11 cellular contexts compared by ENCODE assay signal in the genomic region with DNA sequence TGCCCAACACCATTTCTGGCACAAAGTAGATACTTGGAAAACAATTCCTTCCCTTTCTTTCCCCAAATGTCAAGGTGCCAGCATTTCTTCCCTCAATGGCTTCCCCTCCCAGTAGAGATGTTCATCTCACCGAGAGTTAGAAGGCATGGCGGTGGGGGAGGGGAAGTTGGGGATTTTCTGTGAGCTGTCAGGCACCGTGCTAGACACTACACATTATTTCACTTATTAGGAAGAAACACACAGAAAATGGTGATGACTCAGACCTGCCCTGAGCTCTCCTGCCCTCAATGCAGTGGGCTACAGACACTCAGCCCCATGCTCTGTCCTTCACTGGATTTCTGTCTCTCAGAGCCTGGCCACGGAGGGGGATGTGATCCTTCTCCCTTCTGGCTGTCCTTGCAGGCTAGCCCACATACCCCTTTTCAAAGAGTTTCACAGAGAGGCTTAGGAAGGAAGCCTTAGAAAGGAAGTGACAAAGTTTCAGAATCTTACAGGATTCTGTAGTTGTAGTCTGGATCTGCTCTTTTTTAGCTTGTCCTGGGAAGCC. TPM values are rescaled to one million over a fixed set of nuclear protein-coding genes. Genes with fewer than 3 reads are reported as not detected.
DNase-seq lines count a peak whose midpoint lies in the region; ATAC-seq lines count a peak whose summit lies in the region.
"Had no signal": no experiment of that assay in that cellular context is flagged by ENCODE, and none has a peak within 500 bp of the region (broad histone marks: within the 10 kb centered on the region; RNA-seq: fewer than 3 reads in every experiment).

No MANE protein-coding gene starts in this region.

- CTCF ChIA-PET in activated naive CD4-positive, alpha-beta T cell treated with anti-CD3 and anti-CD28 coated beads for 36 hours (lab: Charles Lee), result interaction anchor here (0.6 to 1.3 kb wide), 2 partner anchors 21 to 239 kb away, joined by 4 to 5 read pairs; no protein-coding TSS in a partner anchor

- H3K27me3 Mint-ChIP-seq in activated naive CD4-positive, alpha-beta T cell treated with anti-CD3 and anti-CD28 coated beads for 36 hours (ENCODE audit: low read depth), result no peaks in the 10 kb centered on the region
- no peaks in the 10 kb centered on the region for H3K27me3 Mint-ChIP-seq in stimulated activated naive CD8-positive, alpha-beta T cell treated with anti-CD3 and anti-CD28 coated beads, Interleukin-15, Interleukin-2, amounts not matched to agents 100 ng/mL and 50 ng/mL, for 24 hours
- H3K27me3 Mint-ChIP-seq: activated naive CD4-positive, alpha-beta T cell treated with anti-CD3 and anti-CD28 coated beads, Interleukin-2, amount 50 U/mL, for 24 hours had no signal

- no peak for ATAC-seq in HG03280 (IDR thresholded peaks at IDR 0.05; ENCODE audit: unreplicated experiment)
- no peak for ATAC-seq in HG03175 (IDR thresholded peaks at IDR 0.05; ENCODE audit: unreplicated experiment)

- H3K36me3 Mint-ChIP-seq in activated naive CD4-positive, alpha-beta T cell treated with anti-CD3 and anti-CD28 coated beads for 36 hours (ENCODE audit: low read depth), result no peaks in the 10 kb centered on the region
- H3K36me3 Mint-ChIP-seq in stimulated activated naive CD8-positive, alpha-beta T cell treated with anti-CD3 and anti-CD28 coated beads, Interleukin-15, Interleukin-2, amounts not matched to agents 100 ng/mL and 50 ng/mL, for 24 hours (ENCODE audit: low read depth), result no peaks in the 10 kb centered on the region
- H3K36me3 Mint-ChIP-seq: activated naive CD4-positive, alpha-beta T cell treated with anti-CD3 and anti-CD28 coated beads, Interleukin-2, amount 50 U/mL, for 24 hours had no signal

- H3K4me3 Mint-ChIP-seq in activated naive CD4-positive, alpha-beta T cell treated with anti-CD3 and anti-CD28 coated beads for 36 hours, result no peak overlapping the region
- peak overlapping the region; percentile 52 for H3K4me3 Mint-ChIP-seq in stimulated activated naive CD8-positive, alpha-beta T cell treated with anti-CD3 and anti-CD28 coated beads, Interleukin-15, Interleukin-2, amounts not matched to agents 100 ng/mL and 50 ng/mL, for 24 hours
- H3K4me3 Mint-ChIP-seq: activated naive CD4-positive, alpha-beta T cell treated with anti-CD3 and anti-CD28 coated beads, Interleukin-2, amount 50 U/mL, for 24 hours had no signal

- no peaks in the 10 kb centered on the region for H3K9me3 Mint-ChIP-seq in activated naive CD4-positive, alpha-beta T cell treated with anti-CD3 and anti-CD28 coated beads for 36 hours
- no peaks in the 10 kb centered on the region for H3K9me3 Mint-ChIP-seq in stimulated activated naive CD8-positive, alpha-beta T cell treated with anti-CD3 and anti-CD28 coated beads, Interleukin-15, Interleukin-2, amounts not matched to agents 100 ng/mL and 50 ng/mL, for 24 hours
- H3K9me3 Mint-ChIP-seq: activated naive CD4-positive, alpha-beta T cell treated with anti-CD3 and anti-CD28 coated beads, Interleukin-2, amount 50 U/mL, for 24 hours had no signal

- H3K4me1 Mint-ChIP-seq in activated naive CD4-positive, alpha-beta T cell treated with anti-CD3 and anti-CD28 coated beads for 36 hours (ENCODE audit: low read depth), result peaks cover 23% of the 10 kb centered on the region
- peaks cover 85% of the 10 kb centered on the region for H3K4me1 Mint-ChIP-seq in stimulated activated naive CD8-positive, alpha-beta T cell treated with anti-CD3 and anti-CD28 coated beads, Interleukin-15, Interleukin-2, amounts not matched to agents 100 ng/mL and 50 ng/mL, for 24 hours (ENCODE audit: low read depth)

- intact Hi-C loops in activated naive CD4-positive, alpha-beta T cell treated with anti-CD3 and anti-CD28 coated beads for 36 hours (cut with micrococcal nuclease), result no loop called here

- peak; percentile 80 for DNase-seq in activated naive CD4-positive, alpha-beta T cell treated with anti-CD3 and anti-CD28 coated beads for 36 hours
- DNase-seq in activated naive CD4-positive, alpha-beta T cell (lab: John Stamatoyannopoulos, UW), result no peak
- DNase-seq in activated T-cell treated with anti-CD3 and anti-CD28 coated beads, Interleukin-2, amount 50 U/mL, for 1 hour, result peak; percentile 39
- DNase-seq in islet precursor cell (peak; percentile 73), COLO829 (ENCODE audit: low spot score) (no peak)

- H3K27ac Mint-ChIP-seq in activated naive CD4-positive, alpha-beta T cell treated with anti-CD3 and anti-CD28 coated beads for 36 hours, result peak overlapping the region; percentile 47
- H3K27ac Mint-ChIP-seq in stimulated activated naive CD8-positive, alpha-beta T cell treated with anti-CD3 and anti-CD28 coated beads, Interleukin-15, Interleukin-2, amounts not matched to agents 100 ng/mL and 50 ng/mL, for 24 hours, result peak overlapping the region; percentile 64
- H3K27ac Mint-ChIP-seq: activated naive CD4-positive, alpha-beta T cell treated with anti-CD3 and anti-CD28 coated beads, Interleukin-2, amount 50 U/mL, for 24 hours had no signal

RNA-seq across cellular contexts. Expression of gene CCL5, which starts 12.0 kb away (rescaled TPM):
- total RNA-seq in activated naive CD4-positive, alpha-beta T cell treated with anti-CD3 and anti-CD28 coated beads for 36 hours, result 1 to 10 TPM; 1.9 to 2.5 TPM

RNA-seq across cellular contexts. Expression of gene HEATR9, which starts 23.5 kb away (rescaled TPM):
- total RNA-seq in activated naive CD4-positive, alpha-beta T cell treated with anti-CD3 and anti-CD28 coated beads for 36 hours, result not detected
- total RNA-seq: glomerular endothelial cell, suprapubic skin had no signal

RNA-seq across cellular contexts. Expression of gene RDM1, which starts 38.4 kb away (rescaled TPM):
- 10 to 100 TPM; 18.6 to 21.6 TPM for total RNA-seq in activated naive CD4-positive, alpha-beta T cell treated with anti-CD3 and anti-CD28 coated beads for 36 hours
- total RNA-seq: suprapubic skin had no signal

RNA-seq across cellular contexts. Expression of gene LYZL6, which starts 51.3 kb away (rescaled TPM):
- not detected for total RNA-seq in activated naive CD4-positive, alpha-beta T cell treated with anti-CD3 and anti-CD28 coated beads for 36 hours
- total RNA-seq: glomerular endothelial cell, suprapubic skin had no signal

Comparison
In these comparisons a context has a peak if more than half of its experiments do, and no peak if none do; other contexts are left out.
1. DNase-seq: peak in activated naive CD4-positive, alpha-beta T cell treated with anti-CD3 and anti-CD28 coated beads for 36 hours (single experiment), activated T-cell treated with anti-CD3 and anti-CD28 coated beads, Interleukin-2, amount 50 U/mL, for 1 hour (single experiment) and islet precursor cell (single experiment); none in activated naive CD4-positive, alpha-beta T cell (0 of 4) and COLO829 (single experiment).